ENCODE assay signal across 17 cellular contexts in genomic region chr2:10222-10875, GRCh38. TPM values are rescaled to one million over a fixed set of nuclear protein-coding genes. Genes with fewer than 3 reads are reported as not detected.
DNase-seq lines count a peak whose midpoint lies in the region; ATAC-seq and TF ChIP-seq lines count a peak whose summit lies in the region.
"Had no signal": no experiment of that assay in that cellular context is flagged by ENCODE, and none has a peak within 500 bp of the region (broad histone marks: within the 10 kb centered on the region; RNA-seq: fewer than 3 reads in every experiment).

No MANE protein-coding gene starts in this region.

- H3K56ac ChIP-seq in mesendoderm (ENCODE audit: low read length), result no peak overlapping the region

- peaks cover 6% of the 10 kb centered on the region for H3K9me3 ChIP-seq in left ventricle myocardium inferior (replicated peaks)
- H3K9me3 ChIP-seq: uterus had no signal

- H3K9ac ChIP-seq in mesendoderm (ENCODE audit: low read length), result no peak overlapping the region

- H2BK15ac ChIP-seq in mesendoderm (replicated peaks; ENCODE audit: low read depth), result no peak overlapping the region

- H3K23ac ChIP-seq in mesendoderm (ENCODE audit: low read length), result no peak overlapping the region

- H3K4me3 ChIP-seq in left ventricle myocardium inferior, result no peak overlapping the region
- H3K4me3 ChIP-seq in mesendoderm (ENCODE audit: low read length), result no peak overlapping the region
- H3K4me3 ChIP-seq: uterus had no signal

- H4K8ac ChIP-seq in mesendoderm (ENCODE audit: low read depth, low read length), result no peak overlapping the region

- H2BK5ac ChIP-seq in mesendoderm (ENCODE audit: low read length), result no peak overlapping the region

- 100% methylated on average over 2 of the region's 42 CpGs for WGBS in mesendoderm (ENCODE audit: extremely low coverage, insufficient coverage, low lambda C conversion rate)

- H3K79me1 ChIP-seq in mesendoderm (ENCODE audit: low read length), result no peaks in the 10 kb centered on the region

- no peaks in the 10 kb centered on the region for H3K79me2 ChIP-seq in mesendoderm (ENCODE audit: control insufficient read depth, insufficient read depth, low read length)

- DNase-seq in Right ventricle myocardium superior (peak; percentile 60), left ventricle myocardium inferior (no peak), mesendoderm (peak; percentile 13), GM03348 (ENCODE audit: low spot score) (no peak), UCSD-AML1 (lab: John Stamatoyannopoulos, UW; ENCODE audit: unreplicated experiment) (no peak), NCI-H226 (no peak)
- DNase-seq: activated CD4-positive, alpha-beta T cell treated with anti-CD3 and anti-CD28 coated beads for 1 hour; activated T-cell treated with anti-CD3 and anti-CD28 coated beads, Interleukin-2, amount 50 U/mL, for 4 hours; AML-193; DND-41; effector memory CD4-positive, alpha-beta T cell; Karpas-422; NCI-H2029; occipital lobe had no signal

- no peaks in the 10 kb centered on the region for H3K4me1 ChIP-seq in left ventricle myocardium inferior
- H3K4me1 ChIP-seq in mesendoderm (ENCODE audit: control insufficient read depth, low read depth, low read length), result no peaks in the 10 kb centered on the region
- H3K4me1 ChIP-seq: uterus had no signal

- no peak overlapping the region for H3K18ac ChIP-seq in mesendoderm (ENCODE audit: low read length)

- no peak overlapping the region for H4K5ac ChIP-seq in mesendoderm (ENCODE audit: low read length)

- ATAC-seq in Right ventricle myocardium superior (ENCODE audit: poor library complexity) (peak; percentile 60), esophagus mucosa (peak; percentile 37), HG02571 (IDR thresholded peaks at IDR 0.05; ENCODE audit: unreplicated experiment) (no peak)

- TF ChIP-seq CTCF in left ventricle myocardium inferior (IDR thresholded peaks at IDR 0.05; ENCODE audit: borderline replicate concordance), result no peak

- no peak overlapping the region for H2BK120ac ChIP-seq in mesendoderm (ENCODE audit: low read depth, low read length)

- no peaks in the 10 kb centered on the region for H3K36me3 ChIP-seq in left ventricle myocardium inferior
- no peaks in the 10 kb centered on the region for H3K36me3 ChIP-seq in mesendoderm (ENCODE audit: control insufficient read depth, insufficient read depth, low read length)
- H3K36me3 ChIP-seq: uterus had no signal

- no peak overlapping the region for H3K27ac ChIP-seq in left ventricle myocardium inferior (replicated peaks)
- no peak overlapping the region for H3K27ac ChIP-seq in mesendoderm (ENCODE audit: low read depth, low read length)
- H3K27ac ChIP-seq: uterus had no signal

- H3K4ac ChIP-seq in mesendoderm (ENCODE audit: low read depth, low read length), result no peak overlapping the region

- H2AK5ac ChIP-seq in mesendoderm (ENCODE audit: low read length), result no peak overlapping the region

- H3K27me3 ChIP-seq in left ventricle myocardium inferior (ENCODE audit: low read depth) (no peaks in the 10 kb centered on the region), mesendoderm (ENCODE audit: insufficient read depth, low read length, poor library complexity) (no peaks in the 10 kb centered on the region)
- H3K27me3 ChIP-seq: uterus had no signal

- intact Hi-C loops in Right ventricle myocardium superior (cut with DNase I) (no loop called here), left ventricle myocardium inferior (cut with micrococcal nuclease) (no loop called here)

- H3K4me2 ChIP-seq in mesendoderm (ENCODE audit: low read length), result no peak overlapping the region

RNA-seq across cellular contexts. Expression of gene FAM110C, which starts 36.0 kb away (rescaled TPM):
- total RNA-seq in Right ventricle myocardium superior (1.9 TPM), left ventricle myocardium inferior (3.3 TPM), esophagus mucosa (44.3 TPM)
- polyA plus RNA-seq in mesendoderm (2013, experiment 1 of 2), result 2.6 TPM
- 3.1 TPM for polyA plus RNA-seq in mesendoderm (2013, experiment 2 of 2)

Comparison
In these comparisons a context has a peak if more than half of its experiments do, and no peak if none do; other contexts are left out.
1. DNase-seq: peak in Right ventricle myocardium superior (single experiment) and mesendoderm (single experiment); none in left ventricle myocardium inferior (single experiment), GM03348 (single experiment), UCSD-AML1 (single experiment) and NCI-H226 (single experiment).
2. RNA of gene FAM110C, which starts 36.0 kb away (total RNA-seq): 44.3 TPM in esophagus mucosa (single experiment); 3.3 TPM in left ventricle myocardium inferior (single experiment) and 1.9 TPM in Right ventricle myocardium superior (single experiment); every median in the first group is over 10 times any median in the second.